31 cellular contexts compared by ENCODE assay signal in the genomic region with DNA sequence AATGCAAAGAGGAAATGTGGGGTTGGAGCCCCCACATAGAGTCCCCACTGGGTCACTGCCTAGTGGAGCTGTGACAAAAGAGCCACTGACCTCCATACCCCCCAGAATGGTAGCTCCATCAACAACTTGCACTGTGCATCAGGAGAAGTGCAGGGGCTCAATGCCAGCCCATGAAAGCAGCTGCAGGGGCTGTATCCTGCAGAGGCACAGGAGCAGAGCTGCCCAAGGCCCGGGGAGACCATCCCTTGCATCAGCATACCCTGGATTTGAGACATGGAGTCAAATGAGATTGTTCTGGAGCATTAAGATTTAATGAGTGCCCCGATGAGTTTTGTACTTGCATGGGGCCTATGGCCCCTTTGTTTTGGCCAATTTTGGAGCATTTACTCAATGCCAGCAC.
A peak's percentile ranks its signal among the peaks of the same experiment; 100 is the strongest.
DNase-seq lines count a peak whose midpoint lies in the region; ATAC-seq and TF ChIP-seq lines count a peak whose summit lies in the region.
"Had no signal": no experiment of that assay in that cellular context is flagged by ENCODE, and none has a peak within 500 bp of the region (broad histone marks: within the 10 kb centered on the region; RNA-seq: fewer than 3 reads in every experiment).

No MANE protein-coding gene starts in this region.

- no peak for TF ChIP-seq EP300 in esophagus muscularis mucosa (IDR thresholded peaks at IDR 0.05)

- H3K27me3 Mint-ChIP-seq in neural crest cell (ENCODE audit: low read depth): no peaks in the 10 kb centered on the region
- H3K27me3 Mint-ChIP-seq: B cell; CD4-positive, alpha-beta T cell had no signal

- no peak for TF ChIP-seq POLR2A in esophagus muscularis mucosa (IDR thresholded peaks at IDR 0.05; ENCODE audit: low read depth)

- H3K4me3 ChIP-seq in esophagus muscularis mucosa: no peak overlapping the region
- H3K4me3 ChIP-seq: A549; BLaER1; BLaER1 treated with 17β-estradiol and CSF1 and Interleukin-3, amounts not matched to agents 10 nM and 100 nM had no signal

- ATAC-seq in GM21723 (IDR thresholded peaks at IDR 0.05; ENCODE audit: unreplicated experiment): no peak
- ATAC-seq: A549; CD8-positive, alpha-beta T cell had no signal

- peaks cover 0 to 11% (median 0%) of the 10 kb centered on the region in 4 donors for H3K27me3 ChIP-seq in esophagus muscularis mucosa
- H3K27me3 ChIP-seq: BE2C; BLaER1; BLaER1 treated with 17β-estradiol and CSF1 and Interleukin-3, amounts not matched to agents 10 nM and 100 nM had no signal

- no peaks in the 10 kb centered on the region for H3K4me1 Mint-ChIP-seq in neural crest cell
- H3K4me1 Mint-ChIP-seq: B cell, CD14-positive monocyte had no signal

- H3K27ac ChIP-seq in esophagus muscularis mucosa (replicated peaks in 1 of 4): no peak overlapping the region
- H3K27ac ChIP-seq: 22Rv1; A549; BLaER1; BLaER1 treated with 17β-estradiol and CSF1 and Interleukin-3, amounts not matched to agents 10 nM and 100 nM; C4-2B had no signal

- 66% methylated on average over 2 of the region's 2 CpGs for WGBS in esophagus muscularis mucosa

- intact Hi-C loops in esophagus muscularis mucosa (cut with DNase I): no loop called here

- peaks cover 9% of the 10 kb centered on the region for H3K9me3 Mint-ChIP-seq in neural crest cell

- no peaks in the 10 kb centered on the region for H3K36me3 ChIP-seq in esophagus muscularis mucosa
- H3K36me3 ChIP-seq: BE2C; BLaER1; BLaER1 treated with 17β-estradiol and CSF1 and Interleukin-3, amounts not matched to agents 10 nM and 100 nM had no signal

- no peaks in the 10 kb centered on the region for H3K36me3 Mint-ChIP-seq in neural crest cell (ENCODE audit: low read depth)
- H3K36me3 Mint-ChIP-seq: CD14-positive monocyte; CD8-positive, alpha-beta T cell had no signal

- no peak overlapping the region for H3K4me3 Mint-ChIP-seq in neural crest cell
- H3K4me3 Mint-ChIP-seq: B cell; CD14-positive monocyte; CD4-positive, alpha-beta memory T cell; CD4-positive, alpha-beta T cell; CD4-positive, CD25-positive, alpha-beta regulatory T cell; CD8-positive, alpha-beta memory T cell; CD8-positive, alpha-beta T cell had no signal

- no peaks in the 10 kb centered on the region for H3K4me1 ChIP-seq in esophagus muscularis mucosa
- H3K4me1 ChIP-seq: A549; BE2C; BLaER1; BLaER1 treated with 17β-estradiol and CSF1 and Interleukin-3, amounts not matched to agents 10 nM and 100 nM; Caco-2 had no signal

- H3K27ac Mint-ChIP-seq in neural crest cell (ENCODE audit: unreplicated experiment): peak overlapping the region; percentile 92
- H3K27ac Mint-ChIP-seq: B cell; CD14-positive monocyte; CD4-positive, alpha-beta memory T cell; CD4-positive, alpha-beta T cell; CD8-positive, alpha-beta memory T cell; CD8-positive, alpha-beta T cell had no signal

- no peak for TF ChIP-seq CTCF in esophagus muscularis mucosa (IDR thresholded peaks at IDR 0.05)
- TF ChIP-seq CTCF in neural crest cell (conservative IDR thresholded peaks at IDR 0.05): no peak

- DNase-seq in esophagus muscularis mucosa (ENCODE audit: extremely low spot score) (peak; percentile 90), neural crest cell (ENCODE audit: low read depth, low spot score) (no peak), kidney glomerular epithelial cell (lab: John Stamatoyannopoulos, UW) (no peak)
- DNase-seq: 8988T; ACHN; AML-193; BE2C; C1 segment of cervical spinal cord; Caco-2; Calu3; CD4-positive, alpha-beta memory T cell; CD4-positive, alpha-beta T cell; CD4-positive, CD25-positive, alpha-beta regulatory T cell; CD8-positive, alpha-beta memory T cell; CD8-positive, alpha-beta T cell; COR-L47; DMS 273 treated with DMSO at 0.1 percent for 48 hours; DMS153; DMS53; DMS79; DMS79 treated with DMSO at 0.1 percent for 48 hours; DND-41; EL had no signal

- H3K9me3 ChIP-seq in esophagus muscularis mucosa: peaks cover 0 to 4% (median 0%) of the 10 kb centered on the region in 4 donors
- H3K9me3 ChIP-seq: A549, BE2C, Caco-2 had no signal
